Comparison of ENCODE assay signal across 10 cellular contexts in genomic region chr5:40277161-40277906, GRCh38.
DNase-seq lines count a peak whose midpoint lies in the region; ATAC-seq, FAIRE-seq and TF ChIP-seq lines count a peak whose summit lies in the region.
"Had no signal": no experiment of that assay in that cellular context is flagged by ENCODE, and none has a peak within 500 bp of the region (broad histone marks: within the 10 kb centered on the region; RNA-seq: fewer than 3 reads in every experiment).

No MANE protein-coding gene starts in this region.

- peaks cover 19% of the 10 kb centered on the region for H3K4me1 ChIP-seq in DND-41 (ENCODE audit: insufficient read depth, low read length)
- no peaks in the 10 kb centered on the region for H3K4me1 ChIP-seq in kidney (ENCODE audit: control insufficient read depth in 1 of 2, insufficient read depth in 1 of 2, low read depth in 1 of 2, low read length in 2 of 2)
- no peaks in the 10 kb centered on the region for H3K4me1 ChIP-seq in hepatocyte (ENCODE audit: insufficient read depth)

- intact Hi-C loops in kidney (cut with DNase I): no loop called here

- H3K36me3 Mint-ChIP-seq in activated naive CD4-positive, alpha-beta T cell treated with anti-CD3 and anti-CD28 coated beads, Interleukin-2, amount 50 U/mL, for 24 hours: no peaks in the 10 kb centered on the region

- peak overlapping the region; percentile 96 for H3K27ac Mint-ChIP-seq in activated naive CD4-positive, alpha-beta T cell treated with anti-CD3 and anti-CD28 coated beads, Interleukin-2, amount 50 U/mL, for 24 hours

- H3K79me2 ChIP-seq in DND-41 (ENCODE audit: insufficient read depth, low read length) (no peaks in the 10 kb centered on the region), hepatocyte (no peaks in the 10 kb centered on the region)

- H2AFZ ChIP-seq in DND-41 (ENCODE audit: low read depth, low read length) (no peak overlapping the region), hepatocyte (no peak overlapping the region)

- 87% methylated on average over 4 of the region's 4 CpGs for WGBS in hepatocyte (ENCODE audit: low lambda C conversion rate, missing lambda C conversion rate)

- H3K9me3 Mint-ChIP-seq in activated naive CD4-positive, alpha-beta T cell treated with anti-CD3 and anti-CD28 coated beads, Interleukin-2, amount 50 U/mL, for 24 hours: no peaks in the 10 kb centered on the region

- H3K4me3 Mint-ChIP-seq in activated naive CD4-positive, alpha-beta T cell treated with anti-CD3 and anti-CD28 coated beads, Interleukin-2, amount 50 U/mL, for 24 hours: peak overlapping the region; percentile 57

- H3K27me3 Mint-ChIP-seq in activated naive CD4-positive, alpha-beta T cell treated with anti-CD3 and anti-CD28 coated beads, Interleukin-2, amount 50 U/mL, for 24 hours: no peaks in the 10 kb centered on the region

- H3K9ac ChIP-seq in DND-41 (ENCODE audit: low read depth, low read length) (no peak overlapping the region), kidney (ENCODE audit: low read length in 2 of 2) (no peak overlapping the region)

- H3K27me3 ChIP-seq in DND-41 (ENCODE audit: insufficient read depth, low read length, poor library complexity) (no peaks in the 10 kb centered on the region), hepatocyte (no peaks in the 10 kb centered on the region)

- H4K20me1 ChIP-seq in DND-41 (ENCODE audit: insufficient read depth, low read length) (no peaks in the 10 kb centered on the region), hepatocyte (ENCODE audit: insufficient read depth, poor library complexity, severe bottlenecking) (no peaks in the 10 kb centered on the region)

- H3K4me1 Mint-ChIP-seq in activated naive CD4-positive, alpha-beta T cell treated with anti-CD3 and anti-CD28 coated beads, Interleukin-2, amount 50 U/mL, for 24 hours: peaks cover 47% of the 10 kb centered on the region

- H3K4me2 ChIP-seq in DND-41 (ENCODE audit: insufficient read depth, low read length) (no peak overlapping the region), hepatocyte (no peak overlapping the region)

- ATAC-seq in DND-41 (ENCODE audit: insufficient read depth, low read depth) (peak; percentile 69), HG03354 (IDR thresholded peaks at IDR 0.05; ENCODE audit: poor library complexity, severe bottlenecking, unreplicated experiment) (peak; percentile 52), HG03097 (IDR thresholded peaks at IDR 0.05; ENCODE audit: low FRiP score, unreplicated experiment) (no peak)

- H3K9me2 ChIP-seq in hepatocyte (replicated peaks; ENCODE audit: insufficient read depth): no peaks in the 10 kb centered on the region

- DNase-seq in DND-41 (no peak), GM20000 (ENCODE audit: low spot score) (peak; percentile 17), kidney (no peak), NCI-H774 (lab: John Stamatoyannopoulos, UW) (no peak), hepatocyte (ENCODE audit: low spot score) (no peak)
- DNase-seq: SHP77 treated with DMSO at 0.1 percent for 48 hours had no signal

- H3K27ac ChIP-seq in DND-41 (ENCODE audit: low read length): no peak overlapping the region
- H3K27ac ChIP-seq in kidney (ENCODE audit: low read depth in 2 of 2, low read length in 2 of 2): no peak overlapping the region
- H3K27ac ChIP-seq in hepatocyte: no peak overlapping the region
- H3K27ac ChIP-seq: C4-2B had no signal

- TF ChIP-seq CTCF in DND-41 (IDR thresholded peaks at IDR 0.05; ENCODE audit: borderline replicate concordance, extremely low read depth, low read length, poor library complexity, severe bottlenecking) (no peak), GM20000 (IDR thresholded peaks at IDR 0.05; ENCODE audit: extremely low read depth, missing control alignments) (no peak), kidney (IDR thresholded peaks at IDR 0.05; ENCODE audit: borderline replicate concordance, extremely low read depth, insufficient read depth) (no peak), hepatocyte (IDR thresholded peaks at IDR 0.05; ENCODE audit: poor library complexity) (no peak)

- H3K4me3 ChIP-seq in DND-41 (ENCODE audit: low read depth in 1 of 2, low read length in 2 of 2) (no peak overlapping the region), kidney (ENCODE audit: low read length in 2 of 2) (no peak overlapping the region), hepatocyte (no peak overlapping the region)

- no peak for FAIRE-seq in kidney (lab: Jason Lieb, UNC)

- H3K9me3 ChIP-seq in DND-41 (ENCODE audit: insufficient read depth, low read length, severe bottlenecking): peaks cover 3% of the 10 kb centered on the region
- H3K9me3 ChIP-seq in kidney (ENCODE audit: control insufficient read depth in 1 of 2, low read length in 2 of 2): no peaks in the 10 kb centered on the region
- H3K9me3 ChIP-seq in hepatocyte (ENCODE audit: low read depth): no peaks in the 10 kb centered on the region

- no peaks in the 10 kb centered on the region for H3K36me3 ChIP-seq in DND-41 (ENCODE audit: insufficient read depth, low read length)
- H3K36me3 ChIP-seq in kidney (ENCODE audit: control insufficient read depth in 1 of 2, insufficient read depth in 2 of 2, low read length in 2 of 2): no peaks in the 10 kb centered on the region
- no peaks in the 10 kb centered on the region for H3K36me3 ChIP-seq in hepatocyte (replicated peaks; ENCODE audit: insufficient read depth, low read depth)
